ENCODE assay signal across 22 cellular contexts in genomic region chrX:46927718-46928117, GRCh38.
"Had no signal": no experiment of that assay in that cellular context is flagged by ENCODE, and none has a peak within 500 bp of the region (broad histone marks: within the 10 kb centered on the region; RNA-seq: fewer than 3 reads in every experiment).

No MANE protein-coding gene starts in this region.

- H3K36me3 Mint-ChIP-seq: naive thymus-derived CD4-positive, alpha-beta T cell had no signal

- H3K9me3 ChIP-seq: esophagus squamous epithelium, gastrocnemius medialis, heart right ventricle, left lung, lower lobe of right lung had no signal

- ATAC-seq: esophagus mucosa; gastrocnemius medialis; heart right ventricle; left cardiac atrium; left lung; left ventricle myocardium superior; lower lobe of right lung; naive thymus-derived CD4-positive, alpha-beta T cell had no signal

- H3K27ac Mint-ChIP-seq: naive thymus-derived CD4-positive, alpha-beta T cell had no signal

- H3K4me3 Mint-ChIP-seq: naive thymus-derived CD4-positive, alpha-beta T cell had no signal

- H3K27me3 ChIP-seq: esophagus squamous epithelium, gastrocnemius medialis, left lung had no signal

- H3K9me3 Mint-ChIP-seq: naive thymus-derived CD4-positive, alpha-beta T cell had no signal

- H3K4me3 ChIP-seq: coronary artery, dorsolateral prefrontal cortex, esophagus squamous epithelium, gastrocnemius medialis, heart right ventricle, left lung, lower lobe of right lung had no signal

- H3K36me3 ChIP-seq: esophagus squamous epithelium, gastrocnemius medialis, heart right ventricle, left lung, lower lobe of right lung had no signal

- DNase-seq: dorsolateral prefrontal cortex; effector CD4-positive, alpha-beta T cell; effector memory CD4-positive, alpha-beta T cell; erythroblast; esophagus squamous epithelium; foreskin fibroblast; foreskin melanocyte; gastrocnemius medialis; glutamatergic neuron; head of caudate nucleus; heart right ventricle; hippocampal formation; left cardiac atrium; left lung; left ventricle myocardium superior; lower lobe of right lung; mesendoderm; midbrain; naive thymus-derived CD4-positive, alpha-beta T cell had no signal

- H3K4me1 ChIP-seq: esophagus squamous epithelium, gastrocnemius medialis, heart right ventricle, left lung, lower lobe of right lung had no signal

- H3K27ac ChIP-seq: coronary artery, dorsolateral prefrontal cortex, epithelial cell of prostate, esophagus squamous epithelium, gastrocnemius medialis, heart right ventricle, left lung, lower lobe of right lung had no signal
